Comparison of ENCODE assay signal across 10 cellular contexts in the genomic region with DNA sequence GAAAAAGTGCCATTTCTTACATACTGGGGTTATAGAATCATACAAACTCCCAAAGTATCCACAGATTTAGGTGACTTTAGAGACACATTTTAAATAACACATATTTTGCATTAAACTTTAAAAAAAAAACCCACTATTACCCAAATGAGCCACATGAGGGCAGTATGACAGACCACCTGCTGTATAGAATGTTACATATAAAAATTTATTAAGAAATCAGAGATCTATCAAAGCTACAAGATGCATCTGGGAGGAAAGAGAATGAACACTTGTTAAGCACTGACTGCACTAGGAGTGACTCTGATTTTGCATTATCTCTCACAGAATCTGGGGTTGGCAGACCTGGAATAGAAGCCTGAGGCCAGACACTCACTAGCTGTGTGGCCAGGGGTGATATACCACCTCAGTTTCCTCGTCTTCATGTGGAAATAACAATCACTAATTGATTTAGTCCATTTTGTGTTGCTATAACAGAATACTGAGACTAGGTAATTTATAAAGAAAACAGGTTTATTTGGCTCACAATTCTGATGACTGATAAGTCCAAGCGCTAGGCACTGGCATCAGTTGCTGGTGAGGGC.
DNase-seq lines count a peak whose midpoint lies in the region; ATAC-seq and TF ChIP-seq lines count a peak whose summit lies in the region.
"Had no signal": no experiment of that assay in that cellular context is flagged by ENCODE, and none has a peak within 500 bp of the region (broad histone marks: within the 10 kb centered on the region; RNA-seq: fewer than 3 reads in every experiment).

No MANE protein-coding gene starts in this region.

- H3K9me3 ChIP-seq in MM.1S (replicated peaks; ENCODE audit: insufficient read depth, low read length), result no peaks in the 10 kb centered on the region
- peaks cover 8% of the 10 kb centered on the region for H3K9me3 ChIP-seq in endodermal cell (ENCODE audit: control insufficient read depth, low read length)

- no peak overlapping the region for H3K9ac ChIP-seq in MM.1S (ENCODE audit: low read length)
- H3K9ac ChIP-seq in endodermal cell (ENCODE audit: extremely low read depth, low read length, poor library complexity, severe bottlenecking), result no peak overlapping the region

- H3K36me3 ChIP-seq in MM.1S (replicated peaks; ENCODE audit: insufficient read depth, low read length) (no peaks in the 10 kb centered on the region), endodermal cell (ENCODE audit: control insufficient read depth, insufficient read depth, low read length) (peaks cover 4% of the 10 kb centered on the region)

- H3F3A ChIP-seq in MM.1S (ENCODE audit: insufficient read depth, low read length), result no peaks in the 10 kb centered on the region

- no peak overlapping the region for H2AFZ ChIP-seq in MM.1S (ENCODE audit: low read length)

- no peak overlapping the region for H3K27ac ChIP-seq in MM.1S (ENCODE audit: low read length)
- no peak overlapping the region for H3K27ac ChIP-seq in endodermal cell (ENCODE audit: low read depth, low read length)

- no peaks in the 10 kb centered on the region for H3K27me3 ChIP-seq in MM.1S (replicated peaks; ENCODE audit: insufficient read depth, low read length)
- H3K27me3 ChIP-seq in endodermal cell (ENCODE audit: control insufficient read depth, insufficient read depth, low read length, poor library complexity, severe bottlenecking), result no peaks in the 10 kb centered on the region

- no peaks in the 10 kb centered on the region for H3K9me2 ChIP-seq in MM.1S (replicated peaks; ENCODE audit: insufficient read depth, low read length)

- peak; percentile 64 for TF ChIP-seq CTCF in MM.1S (IDR thresholded peaks at IDR 0.05; ENCODE audit: low read length)
- peak; percentile 86 for TF ChIP-seq CTCF in endodermal cell (conservative IDR thresholded peaks at IDR 0.05)
- TF ChIP-seq CTCF in retinal pigment epithelial cell (conservative IDR thresholded peaks at IDR 0.05; ENCODE audit: low read depth, low read length), result peak; percentile 74

- 75 to 91% methylated on average over 1 to 2 of the region's 2 CpGs for WGBS in endodermal cell (ENCODE audit: insufficient coverage in 1 of 2, insufficient read length in 1 of 2), 2 experiments

- no peak for ATAC-seq in GM18519 (IDR thresholded peaks at IDR 0.05; ENCODE audit: low FRiP score, unreplicated experiment)
- no peak for ATAC-seq in HG02623 (IDR thresholded peaks at IDR 0.05; ENCODE audit: unreplicated experiment)

- no peak overlapping the region for H3K27ac Mint-ChIP-seq in endodermal cell

- H3K4me1 ChIP-seq in MM.1S (ENCODE audit: low read length) (peaks cover 4% of the 10 kb centered on the region; the same call in 1 of the 2 replicates), endodermal cell (ENCODE audit: control insufficient read depth, insufficient read depth, low read length) (no peaks in the 10 kb centered on the region)

- peaks cover 18% of the 10 kb centered on the region for H3K36me3 Mint-ChIP-seq in endodermal cell (ENCODE audit: low read depth)

- no peak overlapping the region for H3K4me3 Mint-ChIP-seq in endodermal cell

- no peaks in the 10 kb centered on the region for H3K27me3 Mint-ChIP-seq in endodermal cell (ENCODE audit: insufficient read depth)

- DNase-seq in NCI-H2029 treated with DMSO at 0.1 percent for 48 hours (lab: John Stamatoyannopoulos, UW), result peak; percentile 25
- no peak for DNase-seq in NCI-H2029 (lab: John Stamatoyannopoulos, UW)
- DNase-seq in MM.1S, result peak; percentile 27
- no peak for DNase-seq in endodermal cell
- no peak for DNase-seq in retinal pigment epithelial cell (ENCODE audit: low read depth)
- no peak for DNase-seq in NOMO-1 treated with dmso at 0.1 percent for 144 hours (lab: John Stamatoyannopoulos, UW; ENCODE audit: unreplicated experiment)
- DNase-seq: activated T-cell treated with anti-CD3 and anti-CD28 coated beads, Interleukin-2, amount 50 U/mL, for 48 hours; GOT3 had no signal

- no peak overlapping the region for H3K4me3 ChIP-seq in MM.1S (ENCODE audit: low read length)
- H3K4me3 ChIP-seq in endodermal cell (ENCODE audit: low read length), result no peak overlapping the region
- no peak overlapping the region for H3K4me3 ChIP-seq in retinal pigment epithelial cell (ENCODE audit: low read length)

- no peak overlapping the region for H3K4me2 ChIP-seq in MM.1S (ENCODE audit: low read depth, low read length)

- H3K79me2 ChIP-seq in MM.1S (ENCODE audit: low read length), result no peaks in the 10 kb centered on the region

- peaks cover 6% of the 10 kb centered on the region for H3K4me1 Mint-ChIP-seq in endodermal cell

- H3K9me3 Mint-ChIP-seq in endodermal cell, result no peaks in the 10 kb centered on the region

- H4K20me1 ChIP-seq in MM.1S (ENCODE audit: insufficient read depth, low read length), result no peaks in the 10 kb centered on the region

Comparison
In these comparisons a context has a peak if more than half of its experiments do, and no peak if none do; other contexts are left out.
1. DNase-seq: peak in NCI-H2029 treated with DMSO at 0.1 percent for 48 hours (single experiment) and MM.1S (single experiment); none in NCI-H2029 (single experiment), endodermal cell (single experiment), retinal pigment epithelial cell (single experiment) and NOMO-1 treated with dmso at 0.1 percent for 144 hours (single experiment).
2. Peak in every context shown above with its lines, with median percentiles within 50 percentile points of each other: CTCF ChIP-seq.